In the genomic region with DNA sequence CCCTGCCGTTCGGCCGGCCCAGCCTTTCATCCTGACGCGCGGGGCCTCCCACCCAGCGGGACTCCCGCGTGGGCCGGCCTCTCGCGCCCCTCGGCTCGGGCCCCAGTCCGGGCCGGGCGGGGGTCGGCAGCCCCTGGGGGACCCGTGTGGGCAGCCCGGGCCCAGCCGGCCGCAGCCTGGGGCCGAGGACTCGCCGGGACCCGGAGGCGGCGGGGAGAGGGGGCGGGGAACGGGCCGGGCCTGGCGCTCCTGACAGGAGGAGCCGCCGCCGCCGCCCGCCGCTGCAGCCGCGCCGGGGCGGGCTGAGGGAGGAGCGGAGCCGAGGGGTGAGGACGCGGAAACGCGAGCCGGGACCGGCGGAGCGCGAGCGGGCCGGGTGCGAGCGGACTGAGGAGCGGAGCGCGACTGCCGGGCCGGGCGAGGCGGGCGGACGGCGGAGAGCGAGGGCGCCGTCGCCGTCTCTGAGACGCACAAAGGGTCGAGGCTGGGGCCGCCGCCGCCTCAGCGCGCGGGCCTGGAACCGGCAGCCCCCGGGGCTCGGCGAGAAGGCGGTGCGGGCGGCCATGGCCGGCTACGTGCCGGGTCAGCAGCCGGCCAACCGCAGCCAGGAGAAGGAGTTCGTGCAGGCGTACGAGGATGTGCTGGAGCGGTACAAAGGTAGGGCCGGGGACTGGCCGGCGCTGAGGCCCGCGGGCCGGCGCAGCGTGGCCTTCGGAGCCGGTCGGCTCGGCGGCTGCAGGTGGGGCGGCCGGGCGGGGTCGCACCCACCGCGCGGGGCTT, we compare ENCODE assay signal across 8 cellular contexts.
DNase-seq lines count a peak whose midpoint lies in the region; ATAC-seq and TF ChIP-seq lines count a peak whose summit lies in the region.

No MANE protein-coding gene starts in this region.

- H3K4me3 ChIP-seq in epithelial cell of esophagus (ENCODE audit: low read length) (peak overlapping the region; percentile 83), mononuclear cell (ENCODE audit: low read length) (peak overlapping the region; percentile 56)

- H3K27me3 ChIP-seq in mononuclear cell (ENCODE audit: insufficient read depth, low read length) = peaks cover 4% of the 10 kb centered on the region

- H3K9me3 ChIP-seq in mononuclear cell (ENCODE audit: low read depth, low read length) = no peaks in the 10 kb centered on the region

- H3K4me1 ChIP-seq in mononuclear cell (ENCODE audit: insufficient read depth, low read length) = peaks cover 47% of the 10 kb centered on the region

- TF ChIP-seq CTCF in epithelial cell of esophagus (IDR thresholded peaks at IDR 0.05; ENCODE audit: insufficient read depth, low read depth, low read length, missing control alignments) = no peak

- no peak for ATAC-seq in GM18873 (IDR thresholded peaks at IDR 0.05; ENCODE audit: low FRiP score, unreplicated experiment)

- DNase-seq in DMS 273 treated with DMSO at 0.1 percent for 48 hours (lab: John Stamatoyannopoulos, UW) (peak; percentile 96), GOT3 (lab: John Stamatoyannopoulos, UW) (peak; percentile 41), NCI-H2227 treated with DMSO at 0.1 percent for 48 hours (lab: John Stamatoyannopoulos, UW) (peak; percentile 55), epithelial cell of esophagus (ENCODE audit: low read depth) (peak; percentile 84)
- DNase-seq in activated CD8-positive, alpha-beta memory T cell treated with anti-CD3 and anti-CD28 coated beads, Interleukin-2, amount 50 U/mL, for 48 hours = peak; percentile 82
- peak; percentile 58 for DNase-seq in stimulated activated naive CD4-positive, alpha-beta T cell treated with Interleukin-2 at 50 U/mL for 16 hours (lab: John Stamatoyannopoulos, UW)

Comparison
In these comparisons a context has a peak if more than half of its experiments do, and no peak if none do; other contexts are left out.
1. DNase-seq: peak in every context shown above with its lines; median percentile 96 in DMS 273 treated with DMSO at 0.1 percent for 48 hours; 84 in epithelial cell of esophagus; 82 in activated CD8-positive, alpha-beta memory T cell treated with anti-CD3 and anti-CD28 coated beads, Interleukin-2, amount 50 U/mL, for 48 hours; 58 in stimulated activated naive CD4-positive, alpha-beta T cell treated with Interleukin-2 at 50 U/mL for 16 hours; 55 in NCI-H2227 treated with DMSO at 0.1 percent for 48 hours; 41 in GOT3.